20 cellular contexts compared by ENCODE assay signal in genomic region chr13:29448124-29448685, GRCh38.
"Had no signal": no experiment of that assay in that cellular context is flagged by ENCODE, and none has a peak within 500 bp of the region (broad histone marks: within the 10 kb centered on the region; RNA-seq: fewer than 3 reads in every experiment).

No MANE protein-coding gene starts in this region.

- H3K27ac ChIP-seq: foreskin keratinocyte, lower lobe of right lung, pancreas, skin epidermis had no signal

- H3K27me3 Mint-ChIP-seq: brain had no signal

- DNase-seq: activated CD4-positive, alpha-beta T cell treated with anti-CD3 and anti-CD28 coated beads, Interleukin-2, amount 10 ng/mL, durations not matched to agents 7 days and 5 days; activated CD8-positive, alpha-beta memory T cell treated with anti-CD3 and anti-CD28 coated beads, Interleukin-2, amount 50 U/mL, for 48 hours; activated gamma-delta T cell treated with Interleukin-2 at 50 U/mL for 16 hours; activated naive CD8-positive, alpha-beta T cell treated with anti-CD3 and anti-CD28 coated beads, Interleukin-2, amount 10 ng/mL, durations not matched to agents 7 days and 5 days; activated T-cell treated with anti-CD3 and anti-CD28 coated beads, Interleukin-2, amount 50 U/mL, for 72 hours; cerebellar nuclear complex; effector CD8-positive, alpha-beta T cell; foreskin keratinocyte; immature natural killer cell; lower lobe of right lung; naive B cell; pancreas; retina; stimulated activated CD4-positive, alpha-beta T cell treated with anti-CD3 and anti-CD28 coated beads, Interleukin-15, amount 100 ng/mL, for 24 hours; stimulated activated CD4-positive, alpha-beta T cell treated with anti-CD3 and anti-CD28 coated beads, Interleukin-4, amount 100 ng/mL, for 1 hour; stimulated activated naive B cell treated with anti-CD40 and anti-IgM and Interleukin-4, amounts not matched to agents 10 μg/mL and 1 μg/mL and 100 μg/mL, for 72 hours; trophoblast cell had no signal

- H3K4me1 ChIP-seq: foreskin keratinocyte, lower lobe of right lung, pancreas had no signal

- H3K4me3 Mint-ChIP-seq: activated CD4-positive, alpha-beta T cell treated with anti-CD3 and anti-CD28 coated beads, Interleukin-2, amount 10 ng/mL, durations not matched to agents 7 days and 5 days; activated naive CD8-positive, alpha-beta T cell treated with anti-CD3 and anti-CD28 coated beads, Interleukin-2, amount 10 ng/mL, durations not matched to agents 7 days and 5 days; activated T-cell treated with anti-CD3 and anti-CD28 coated beads, Interleukin-2, amount 50 U/mL, for 72 hours; brain; immature natural killer cell; mesothelial cell of epicardium; naive B cell; stimulated activated naive B cell treated with anti-CD40 and anti-IgM and Interleukin-4, amounts not matched to agents 10 μg/mL and 1 μg/mL and 100 μg/mL, for 72 hours had no signal

- H3K4me3 ChIP-seq: lower lobe of right lung, pancreas, skin epidermis had no signal

- FAIRE-seq: pancreas had no signal

- H3K9me3 ChIP-seq: lower lobe of right lung, pancreas had no signal

- H3K36me3 ChIP-seq: lower lobe of right lung, pancreas had no signal

- ATAC-seq: activated T-cell treated with anti-CD3 and anti-CD28 coated beads, Interleukin-2, amount 50 U/mL, for 72 hours; foreskin keratinocyte; lower lobe of right lung; pancreas; stimulated activated naive B cell treated with anti-CD40 and anti-IgM and Interleukin-4, amounts not matched to agents 10 μg/mL and 1 μg/mL and 100 μg/mL, for 72 hours had no signal

- H3K4me1 Mint-ChIP-seq: activated CD4-positive, alpha-beta T cell treated with anti-CD3 and anti-CD28 coated beads, Interleukin-2, amount 10 ng/mL, durations not matched to agents 7 days and 5 days; activated naive CD8-positive, alpha-beta T cell treated with anti-CD3 and anti-CD28 coated beads, Interleukin-2, amount 10 ng/mL, durations not matched to agents 7 days and 5 days; immature natural killer cell; naive B cell; stimulated activated naive B cell treated with anti-CD40 and anti-IgM and Interleukin-4, amounts not matched to agents 10 μg/mL and 1 μg/mL and 100 μg/mL, for 72 hours had no signal

- H3K27ac Mint-ChIP-seq: activated CD4-positive, alpha-beta T cell treated with anti-CD3 and anti-CD28 coated beads, Interleukin-2, amount 10 ng/mL, durations not matched to agents 7 days and 5 days; activated naive CD8-positive, alpha-beta T cell treated with anti-CD3 and anti-CD28 coated beads, Interleukin-2, amount 10 ng/mL, durations not matched to agents 7 days and 5 days; activated T-cell treated with anti-CD3 and anti-CD28 coated beads, Interleukin-2, amount 50 U/mL, for 72 hours; immature natural killer cell; mesothelial cell of epicardium; naive B cell; stimulated activated naive B cell treated with anti-CD40 and anti-IgM and Interleukin-4, amounts not matched to agents 10 μg/mL and 1 μg/mL and 100 μg/mL, for 72 hours had no signal

- H3K27me3 ChIP-seq: pancreas had no signal

- H3K36me3 Mint-ChIP-seq: activated naive CD8-positive, alpha-beta T cell treated with anti-CD3 and anti-CD28 coated beads, Interleukin-2, amount 10 ng/mL, durations not matched to agents 7 days and 5 days; brain; immature natural killer cell; mesothelial cell of epicardium; naive B cell; stimulated activated naive B cell treated with anti-CD40 and anti-IgM and Interleukin-4, amounts not matched to agents 10 μg/mL and 1 μg/mL and 100 μg/mL, for 72 hours had no signal

- H3K9me3 Mint-ChIP-seq: activated CD4-positive, alpha-beta T cell treated with anti-CD3 and anti-CD28 coated beads, Interleukin-2, amount 10 ng/mL, durations not matched to agents 7 days and 5 days; activated naive CD8-positive, alpha-beta T cell treated with anti-CD3 and anti-CD28 coated beads, Interleukin-2, amount 10 ng/mL, durations not matched to agents 7 days and 5 days; activated T-cell treated with anti-CD3 and anti-CD28 coated beads, Interleukin-2, amount 50 U/mL, for 72 hours; immature natural killer cell; mesothelial cell of epicardium; stimulated activated naive B cell treated with anti-CD40 and anti-IgM and Interleukin-4, amounts not matched to agents 10 μg/mL and 1 μg/mL and 100 μg/mL, for 72 hours had no signal
